In the genomic region with DNA sequence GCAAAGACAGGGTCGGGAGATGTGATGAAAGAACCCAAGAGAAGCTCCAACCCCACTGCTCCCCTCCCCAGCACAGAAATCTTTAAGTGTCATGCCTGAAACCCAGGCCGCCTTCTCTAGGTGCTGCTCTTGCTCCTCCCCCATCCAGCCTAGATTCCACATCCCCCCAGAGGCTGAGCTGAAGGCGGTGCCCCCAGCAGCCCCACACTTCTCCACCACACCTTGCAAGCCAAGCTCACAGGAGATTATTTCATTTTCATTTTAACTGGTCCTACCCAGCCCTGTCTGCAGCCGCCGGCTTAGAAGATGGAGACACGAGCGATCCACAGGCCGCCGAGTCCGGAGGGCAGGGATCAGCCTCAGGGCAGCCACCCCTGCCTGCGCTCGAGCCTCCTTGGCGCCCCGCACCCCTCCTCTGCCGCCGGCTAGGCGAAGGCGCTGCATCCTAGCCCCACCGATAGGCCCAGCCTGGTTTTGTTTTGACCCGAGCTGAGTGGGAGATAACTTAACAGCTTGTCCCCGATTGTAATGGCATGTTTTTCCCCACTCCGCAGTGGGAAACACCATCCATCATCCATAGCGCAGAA, we compare ENCODE assay signal across 31 cellular contexts.
"Had no signal": no experiment of that assay in that cellular context is flagged by ENCODE, and none has a peak within 500 bp of the region (broad histone marks: within the 10 kb centered on the region; RNA-seq: fewer than 3 reads in every experiment).

No MANE protein-coding gene starts in this region.

- H3K9me3 Mint-ChIP-seq: activated CD4-positive, alpha-beta memory T cell treated with anti-CD3 and anti-CD28 coated beads, Interleukin-2, amount 10 ng/mL, durations not matched to agents 7 days and 5 days; activated CD4-positive, alpha-beta T cell treated with anti-CD3 and anti-CD28 coated beads, Interleukin-2, amount 10 ng/mL, durations not matched to agents 7 days and 5 days; activated naive CD4-positive, alpha-beta T cell treated with anti-CD3 and anti-CD28 coated beads, Interleukin-2, amount 10 ng/mL, durations not matched to agents 7 days and 5 days; activated naive CD8-positive, alpha-beta T cell treated with anti-CD3 and anti-CD28 coated beads, Interleukin-2, amount 10 ng/mL, durations not matched to agents 7 days and 5 days; activated T-cell treated with anti-CD3 and anti-CD28 coated beads, Interleukin-2, amount 50 U/mL, for 24 hours; nephron progenitor cell; stimulated activated memory B cell treated with anti-CD40 and anti-IgM and Interleukin-4, amounts not matched to agents 10 μg/mL and 1 μg/mL and 100 μg/mL, for 72 hours; stimulated activated naive CD8-positive, alpha-beta T cell treated with anti-CD3 and anti-CD28 coated beads, Interleukin-15, amount 100 ng/mL, for 72 hours had no signal

- H3K27ac Mint-ChIP-seq: activated CD4-positive, alpha-beta memory T cell treated with anti-CD3 and anti-CD28 coated beads, Interleukin-2, amount 10 ng/mL, durations not matched to agents 7 days and 5 days; activated CD4-positive, alpha-beta T cell treated with anti-CD3 and anti-CD28 coated beads, Interleukin-2, amount 10 ng/mL, durations not matched to agents 7 days and 5 days; activated naive CD4-positive, alpha-beta T cell treated with anti-CD3 and anti-CD28 coated beads, Interleukin-2, amount 10 ng/mL, durations not matched to agents 7 days and 5 days; activated naive CD8-positive, alpha-beta T cell treated with anti-CD3 and anti-CD28 coated beads, Interleukin-2, amount 10 ng/mL, durations not matched to agents 7 days and 5 days; activated T-cell treated with anti-CD3 and anti-CD28 coated beads, Interleukin-2, amount 50 U/mL, for 24 hours; stimulated activated memory B cell treated with anti-CD40 and anti-IgM and Interleukin-4, amounts not matched to agents 10 μg/mL and 1 μg/mL and 100 μg/mL, for 72 hours; stimulated activated naive CD8-positive, alpha-beta T cell treated with anti-CD3 and anti-CD28 coated beads, Interleukin-15, amount 100 ng/mL, for 72 hours; T-helper 17 cell had no signal

- H3K27ac ChIP-seq: breast epithelium, left lung, lower lobe of right lung, right atrium auricular region, thyroid gland, upper lobe of right lung had no signal

- H3K4me2 ChIP-seq: smooth muscle cell had no signal

- H3K4me1 ChIP-seq: breast epithelium, left lung, lower lobe of right lung, right atrium auricular region, thyroid gland, upper lobe of right lung had no signal

- H3K36me3 Mint-ChIP-seq: activated naive CD4-positive, alpha-beta T cell treated with anti-CD3 and anti-CD28 coated beads, Interleukin-2, amount 10 ng/mL, durations not matched to agents 7 days and 5 days; activated naive CD8-positive, alpha-beta T cell treated with anti-CD3 and anti-CD28 coated beads, Interleukin-2, amount 10 ng/mL, durations not matched to agents 7 days and 5 days had no signal

- H3K9me3 ChIP-seq: breast epithelium, left lung, lower lobe of right lung, mucosa of descending colon, right atrium auricular region, thyroid gland, upper lobe of right lung had no signal

- H3K4me1 Mint-ChIP-seq: activated CD4-positive, alpha-beta memory T cell treated with anti-CD3 and anti-CD28 coated beads, Interleukin-2, amount 10 ng/mL, durations not matched to agents 7 days and 5 days; activated CD4-positive, alpha-beta T cell treated with anti-CD3 and anti-CD28 coated beads, Interleukin-2, amount 10 ng/mL, durations not matched to agents 7 days and 5 days; activated naive CD4-positive, alpha-beta T cell treated with anti-CD3 and anti-CD28 coated beads, Interleukin-2, amount 10 ng/mL, durations not matched to agents 7 days and 5 days; activated naive CD8-positive, alpha-beta T cell treated with anti-CD3 and anti-CD28 coated beads, Interleukin-2, amount 10 ng/mL, durations not matched to agents 7 days and 5 days; stimulated activated memory B cell treated with anti-CD40 and anti-IgM and Interleukin-4, amounts not matched to agents 10 μg/mL and 1 μg/mL and 100 μg/mL, for 72 hours; stimulated activated naive CD8-positive, alpha-beta T cell treated with anti-CD3 and anti-CD28 coated beads, Interleukin-15, amount 100 ng/mL, for 72 hours had no signal

- H3K27me3 ChIP-seq: right atrium auricular region, thyroid gland had no signal

- DNase-seq: activated CD4-positive, alpha-beta memory T cell treated with anti-CD3 and anti-CD28 coated beads, Interleukin-2, amount 10 ng/mL, durations not matched to agents 7 days and 5 days; activated CD4-positive, alpha-beta T cell treated with anti-CD3 and anti-CD28 coated beads for 1 hour; activated CD4-positive, alpha-beta T cell treated with anti-CD3 and anti-CD28 coated beads, Interleukin-2, amount 10 ng/mL, durations not matched to agents 7 days and 5 days; activated CD8-positive, alpha-beta memory T cell treated with anti-CD3 and anti-CD28 coated beads, Interleukin-2, amount 50 U/mL, for 48 hours; activated gamma-delta T cell; activated naive CD4-positive, alpha-beta T cell treated with anti-CD3 and anti-CD28 coated beads, Interleukin-2, amount 10 ng/mL, durations not matched to agents 7 days and 5 days; activated naive CD8-positive, alpha-beta T cell treated with anti-CD3 and anti-CD28 coated beads, Interleukin-2, amount 10 ng/mL, durations not matched to agents 7 days and 5 days; activated T-cell treated with anti-CD3 and anti-CD28 coated beads, Interleukin-2, amount 50 U/mL, for 24 hours; dermis blood vessel endothelial cell; effector CD8-positive, alpha-beta T cell; foreskin fibroblast; lower lobe of right lung; mucosa of descending colon; nephron progenitor cell; stimulated activated CD4-positive, alpha-beta T cell treated with anti-CD3 and anti-CD28 coated beads, Interleukin-1b, Interleukin-23, amount 100 ng/mL, for 48 hours; stimulated activated CD4-positive, alpha-beta T cell treated with anti-CD3 and anti-CD28 coated beads, Interleukin-4, amount 100 ng/mL, for 4 hours; stimulated activated CD8-positive, alpha-beta memory T cell treated with anti-CD3 and anti-CD28 coated beads, Interleukin-4, amount 100 ng/mL, for 48 hours; stimulated activated naive CD8-positive, alpha-beta T cell treated with anti-CD3 and anti-CD28 coated beads, Interleukin-15, amount 100 ng/mL, for 72 hours; substantia nigra; T-helper 17 cell; T1000; thyroid gland; upper lobe of right lung had no signal

- H3K4me3 Mint-ChIP-seq: activated CD4-positive, alpha-beta memory T cell treated with anti-CD3 and anti-CD28 coated beads, Interleukin-2, amount 10 ng/mL, durations not matched to agents 7 days and 5 days; activated CD4-positive, alpha-beta T cell treated with anti-CD3 and anti-CD28 coated beads, Interleukin-2, amount 10 ng/mL, durations not matched to agents 7 days and 5 days; activated naive CD4-positive, alpha-beta T cell treated with anti-CD3 and anti-CD28 coated beads, Interleukin-2, amount 10 ng/mL, durations not matched to agents 7 days and 5 days; activated naive CD8-positive, alpha-beta T cell treated with anti-CD3 and anti-CD28 coated beads, Interleukin-2, amount 10 ng/mL, durations not matched to agents 7 days and 5 days; activated T-cell treated with anti-CD3 and anti-CD28 coated beads, Interleukin-2, amount 50 U/mL, for 24 hours; nephron progenitor cell; stimulated activated memory B cell treated with anti-CD40 and anti-IgM and Interleukin-4, amounts not matched to agents 10 μg/mL and 1 μg/mL and 100 μg/mL, for 72 hours; stimulated activated naive CD8-positive, alpha-beta T cell treated with anti-CD3 and anti-CD28 coated beads, Interleukin-15, amount 100 ng/mL, for 72 hours; T-helper 17 cell had no signal

- H3K36me3 ChIP-seq: breast epithelium, left lung, lower lobe of right lung, right atrium auricular region, thyroid gland, upper lobe of right lung had no signal

- FAIRE-seq: colon, islet of Langerhans had no signal

- H3K4me3 ChIP-seq: breast epithelium, left lung, lower lobe of right lung, mucosa of descending colon, right atrium auricular region, smooth muscle cell, thyroid gland, upper lobe of right lung had no signal

- ATAC-seq: esophagus mucosa; left lung; lower lobe of right lung; mucosa of descending colon; stimulated activated memory B cell treated with anti-CD40 and anti-IgM and Interleukin-4, amounts not matched to agents 10 μg/mL and 1 μg/mL and 100 μg/mL, for 72 hours; stimulated activated naive CD8-positive, alpha-beta T cell treated with anti-CD3 and anti-CD28 coated beads, Interleukin-15, amount 100 ng/mL, for 72 hours; T-helper 17 cell; upper lobe of right lung had no signal
